In the genomic region with DNA sequence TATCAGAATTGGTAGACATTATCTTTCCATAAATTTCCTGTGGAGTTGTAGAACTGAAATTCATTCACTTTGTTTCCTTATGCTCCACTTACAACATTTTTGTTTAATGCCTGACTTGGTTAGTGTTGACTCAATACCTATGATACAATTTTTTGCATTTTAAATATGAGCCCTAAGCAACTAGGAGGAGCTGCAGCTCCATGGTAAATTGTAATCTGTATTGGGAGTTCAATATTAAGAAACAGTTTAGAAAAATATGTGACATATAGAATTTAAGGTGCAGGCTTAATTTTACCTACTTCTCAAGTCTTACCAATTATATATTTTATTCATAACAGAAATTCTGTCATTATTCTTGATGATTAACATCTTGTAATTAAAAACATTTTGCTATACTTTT, we compare ENCODE assay signal across 17 cellular contexts.
DNase-seq lines count a peak whose midpoint lies in the region; ATAC-seq and TF ChIP-seq lines count a peak whose summit lies in the region.
"Had no signal": no experiment of that assay in that cellular context is flagged by ENCODE, and none has a peak within 500 bp of the region (broad histone marks: within the 10 kb centered on the region; RNA-seq: fewer than 3 reads in every experiment).

No MANE protein-coding gene starts in this region.

- TF ChIP-seq CTCF in LNCAP (IDR thresholded peaks at IDR 0.05): peak; percentile 34; the same call in 1 of the 2 replicates
- peak; percentile 57 for TF ChIP-seq CTCF in VCaP (conservative IDR thresholded peaks at IDR 0.05)
- peak; percentile 20 for TF ChIP-seq CTCF in hepatocyte (IDR thresholded peaks at IDR 0.05; ENCODE audit: poor library complexity)
- no peak for TF ChIP-seq CTCF in esophagus muscularis mucosa (IDR thresholded peaks at IDR 0.05)

- H3K36me3 ChIP-seq in hepatocyte (replicated peaks; ENCODE audit: insufficient read depth, low read depth) (no peaks in the 10 kb centered on the region), esophagus muscularis mucosa (no peaks in the 10 kb centered on the region)
- H3K36me3 ChIP-seq: prostate gland had no signal

- intact Hi-C loops in esophagus muscularis mucosa (cut with DNase I): no loop called here

- no peaks in the 10 kb centered on the region for H3K9me2 ChIP-seq in hepatocyte (replicated peaks; ENCODE audit: insufficient read depth)

- H3K4me3 ChIP-seq in hepatocyte: no peak overlapping the region
- H3K4me3 ChIP-seq in esophagus muscularis mucosa: no peak overlapping the region
- H3K4me3 ChIP-seq: prostate gland had no signal

- no peak overlapping the region for H3K4me2 ChIP-seq in hepatocyte

- no peak for TF ChIP-seq EP300 in esophagus muscularis mucosa (IDR thresholded peaks at IDR 0.05)

- H2AFZ ChIP-seq in hepatocyte: no peak overlapping the region

- H3K27ac ChIP-seq in VCaP: no peak overlapping the region
- no peak overlapping the region for H3K27ac ChIP-seq in hepatocyte
- no peak overlapping the region for H3K27ac ChIP-seq in esophagus muscularis mucosa (replicated peaks in 1 of 4)
- H3K27ac ChIP-seq: prostate gland had no signal

- no peak for ATAC-seq in HG03469 (IDR thresholded peaks at IDR 0.05; ENCODE audit: unreplicated experiment)
- ATAC-seq: left lobe of liver had no signal

- H4K20me1 ChIP-seq in hepatocyte (ENCODE audit: insufficient read depth, poor library complexity, severe bottlenecking): no peaks in the 10 kb centered on the region

- no peaks in the 10 kb centered on the region for H3K9me3 ChIP-seq in hepatocyte (ENCODE audit: low read depth)
- H3K9me3 ChIP-seq in esophagus muscularis mucosa: no peaks in the 10 kb centered on the region
- H3K9me3 ChIP-seq: prostate gland had no signal

- TF ChIP-seq POLR2A in esophagus muscularis mucosa (IDR thresholded peaks at IDR 0.05; ENCODE audit: low read depth): no peak

- H3K79me2 ChIP-seq in hepatocyte: no peaks in the 10 kb centered on the region

- no peaks in the 10 kb centered on the region for H3K27me3 ChIP-seq in hepatocyte
- no peaks in the 10 kb centered on the region for H3K27me3 ChIP-seq in esophagus muscularis mucosa

- DNase-seq in DMS53 (lab: John Stamatoyannopoulos, UW): peak; percentile 24
- no peak for DNase-seq in DMS53 treated with DMSO at 0.1 percent for 48 hours (lab: John Stamatoyannopoulos, UW; ENCODE audit: unreplicated experiment)
- DNase-seq in hepatocyte (ENCODE audit: low spot score): no peak
- DNase-seq in esophagus muscularis mucosa (ENCODE audit: extremely low spot score): no peak
- DNase-seq in NCI-H226: no peak
- DNase-seq: activated CD4-positive, alpha-beta T cell treated with anti-CD3 and anti-CD28 coated beads for 4 hours; activated naive CD8-positive, alpha-beta T cell treated with anti-CD3 and anti-CD28 coated beads, Interleukin-2, amount 10 ng/mL, durations not matched to agents 7 days and 5 days; Calu3; erythroblast; NK-92 treated with Interleukin-12 subunit alpha and Interleukin-12 subunit beta, amount 100 ng/mL, for 24 hours; RPMI8226; stimulated activated CD4-positive, alpha-beta T cell treated with anti-CD3 and anti-CD28 coated beads, Interleukin-4, amount 100 ng/mL, for 1 hour had no signal

- H3K4me1 ChIP-seq in hepatocyte (ENCODE audit: insufficient read depth) (no peaks in the 10 kb centered on the region), esophagus muscularis mucosa (no peaks in the 10 kb centered on the region)
- H3K4me1 ChIP-seq: prostate gland had no signal

Comparison
In these comparisons a context has a peak if more than half of its experiments do, and no peak if none do; other contexts are left out.
1. CTCF ChIP-seq: peak in LNCAP (single experiment), VCaP (single experiment) and hepatocyte (single experiment); none in esophagus muscularis mucosa (0 of 3).